Comparison of ENCODE assay signal across 8 cellular contexts in genomic region chr15:81133782-81134461, GRCh38. TPM values are rescaled to one million over a fixed set of nuclear protein-coding genes. Genes with fewer than 3 reads are reported as not detected.
A peak's percentile ranks its signal among the peaks of the same experiment; 100 is the strongest.
DNase-seq lines count a peak whose midpoint lies in the region; ATAC-seq lines count a peak whose summit lies in the region.

Gene CFAP161, plus strand, starts transcription at chr15:81134270. Its CDS starts 60 bp downstream, at chr15:81134330.

- H3K4me1 ChIP-seq in ACC112 (ENCODE audit: control insufficient read depth, insufficient read depth, low read length, unreplicated experiment) (no peaks in the 10 kb centered on the region), SJCRH30 (no peaks in the 10 kb centered on the region)

- peak within 1 kb of the TSS; percentile 16 for H2AFZ ChIP-seq in ACC112 (ENCODE audit: low read length, unreplicated experiment)

- H3K27ac ChIP-seq in ACC112 (ENCODE audit: low read depth, low read length) (no peak within 1 kb of the TSS), SJCRH30 (no peak within 1 kb of the TSS)

- peak within 1 kb of the TSS; percentile 70 for H3K4me3 ChIP-seq in ACC112 (ENCODE audit: low read depth, low read length)
- H3K4me3 ChIP-seq in SJCRH30, result peak within 1 kb of the TSS; percentile 43

- ATAC-seq in HG03175 (IDR thresholded peaks at IDR 0.05; ENCODE audit: unreplicated experiment), result peak; percentile 63
- no peak for ATAC-seq in GM21723 (IDR thresholded peaks at IDR 0.05; ENCODE audit: unreplicated experiment)

- H3K27me3 ChIP-seq in ACC112 (ENCODE audit: insufficient read depth, low read length) (peaks cover 26% of the 10 kb centered on the region), SJCRH30 (no peaks in the 10 kb centered on the region)

- DNase-seq in SJCRH30, result peak; percentile 73 to 74
- DNase-seq in dermis blood vessel endothelial cell, result peak; percentile 41
- DNase-seq in left kidney (ENCODE audit: low read depth, low spot score), result peak; percentile 96
- peak; percentile 13 to 17 for DNase-seq in stimulated activated CD4-positive, alpha-beta T cell treated with anti-CD3 and anti-CD28 coated beads, Interleukin-15, amount 100 ng/mL, for 48 hours (ENCODE audit: low read depth in 2 of 2)
- no peak for DNase-seq in OCI-M1 (lab: John Stamatoyannopoulos, UW)

- no peaks in the 10 kb centered on the region for H3K79me2 ChIP-seq in ACC112 (ENCODE audit: control insufficient read depth, insufficient read depth, low read length, unreplicated experiment)

- H3K36me3 ChIP-seq in ACC112 (ENCODE audit: insufficient read depth, low read length), result no peaks in the 10 kb centered on the region
- H3K36me3 ChIP-seq in SJCRH30, result no peaks in the 10 kb centered on the region

- no peaks in the 10 kb centered on the region for H3K9me3 ChIP-seq in SJCRH30 (replicated peaks)

RNA-seq across cellular contexts. Expression of gene CFAP161, which starts in this region (rescaled TPM):
- not detected in 2 replicates for total RNA-seq in SJCRH30 (2014; rRNA removed; shearing (Covaris generic))
- 0.23 and 0.34 TPM in 2 replicates for total RNA-seq in dermis blood vessel endothelial cell

Comparison
In these comparisons a context has a peak if more than half of its experiments do, and no peak if none do; other contexts are left out.
1. Peak in DNase-seq and H3K4me3 ChIP-seq in SJCRH30; RNA of the gene not detected or under 1 TPM.
2. Peak in DNase-seq in dermis blood vessel endothelial cell; RNA of the gene not detected or under 1 TPM.